8 cellular contexts compared by ENCODE assay signal in genomic region chr6:33761922-33762629, GRCh38. TPM values are rescaled to one million over a fixed set of nuclear protein-coding genes. Genes with fewer than 3 reads are reported as not detected.
DNase-seq lines count a peak whose midpoint lies in the region; ATAC-seq, FAIRE-seq and TF ChIP-seq lines count a peak whose summit lies in the region.

No MANE protein-coding gene starts in this region.

- H3K27ac ChIP-seq in foreskin keratinocyte: no peak overlapping the region
- H3K27ac ChIP-seq in pancreas: no peak overlapping the region

- FAIRE-seq in GM12891 (lab: Jason Lieb, UNC): peak; percentile 52
- FAIRE-seq in pancreas (lab: Jason Lieb, UNC): no peak

- intact Hi-C loops in pancreas (cut with DNase I): loop anchor here in 1 of 3 donors (5.0 to 10.0 kb wide), 2 partner anchors 50 to 177 kb away; partner anchors contain the start of genes BAK1 and UQCC2

- H3K27me3 ChIP-seq in foreskin keratinocyte (no peaks in the 10 kb centered on the region), pancreas (no peaks in the 10 kb centered on the region)

- ATAC-seq in foreskin keratinocyte: peak; percentile 27
- peak; percentile 88 to 98 (median 93) for ATAC-seq in pancreas
- ATAC-seq in GM18867 (IDR thresholded peaks at IDR 0.05; ENCODE audit: unreplicated experiment): no peak

- 37 to 40% methylated on average over 7 of the region's 7 CpGs for WGBS in pancreas, 2 donors

- no peaks in the 10 kb centered on the region for H3K4me1 ChIP-seq in foreskin keratinocyte
- no peaks in the 10 kb centered on the region for H3K4me1 ChIP-seq in pancreas

- H3K36me3 ChIP-seq in pancreas: no peaks in the 10 kb centered on the region

- no peak overlapping the region for H3K4me3 ChIP-seq in pancreas

- no peaks in the 10 kb centered on the region for H3K9me3 ChIP-seq in pancreas

- TF ChIP-seq CTCF in foreskin keratinocyte (conservative IDR thresholded peaks at IDR 0.05): peak; percentile 77
- peak; percentile 9 to 64 (median 56) for TF ChIP-seq CTCF in pancreas (IDR thresholded peaks at IDR 0.05)

- no peak for TF ChIP-seq POLR2A in GM12891 (IDR thresholded peaks at IDR 0.05; ENCODE audit: low read depth, low read length)

- DNase-seq in AG08395 (ENCODE audit: low spot score) (peak; percentile 70), GM12891 (ENCODE audit: insufficient read length, low spot score) (peak; percentile 50), NCI-H748 (lab: John Stamatoyannopoulos, UW; ENCODE audit: unreplicated experiment) (peak; percentile 52), foreskin keratinocyte (peak in 1 of 2 donors; percentile 28), pancreas (peak; percentile 67 to 89 (median 82))
- DNase-seq in activated CD8-positive, alpha-beta memory T cell treated with anti-CD3 and anti-CD28 coated beads, Interleukin-2, amount 50 U/mL, for 48 hours: peak; percentile 64
- DNase-seq in effector CD4-positive, alpha-beta T cell: no peak

TF ChIP-seq in GM12891, 5 proteins besides CTCF, POLR2A, EP300 and RAD21:
- no peak for TF ChIP-seq PAX5 (IDR thresholded peaks at IDR 0.05; ENCODE audit: insufficient read depth, low read length, severe bottlenecking)
- no peak for TF ChIP-seq SPI1 (IDR thresholded peaks at IDR 0.05; ENCODE audit: low read depth, low read length)
- TF ChIP-seq TAF1 (IDR thresholded peaks at IDR 0.05; ENCODE audit: low read depth, low read length): no peak
- TF ChIP-seq POU2F2 (IDR thresholded peaks at IDR 0.05; ENCODE audit: low read depth, low read length): no peak
- TF ChIP-seq POLR2AphosphoS5 (IDR thresholded peaks at IDR 0.05; ENCODE audit: low read depth, low read length): no peak

RNA-seq across cellular contexts. Expression of gene IP6K3, which starts 15.4 kb away (rescaled TPM):
- not detected for polyA plus RNA-seq in GM12891 (2012; ENCODE audit: low read depth, missing spikeins)
- total RNA-seq in foreskin keratinocyte (not detected in 2 replicates), pancreas (under 1 TPM; 0.12 to 0.69 (median 0.38) TPM)
- polyA plus RNA-seq in foreskin keratinocyte (not detected in 2 replicates), pancreas (under 1 TPM; 0.19 to 0.49 TPM)

RNA-seq across cellular contexts. Expression of gene LEMD2, which starts 26.9 kb away (rescaled TPM):
- 20.9 TPM for polyA plus RNA-seq in GM12891 (2012; ENCODE audit: low read depth, missing spikeins)
- 54.2 and 56.5 TPM in 2 replicates for total RNA-seq in foreskin keratinocyte
- polyA plus RNA-seq in foreskin keratinocyte: 51.7 and 53.6 TPM in 2 replicates
- 10 to 100 TPM; 23.4 to 34.5 (median 27.8) TPM for total RNA-seq in pancreas
- 10 to 100 TPM; 46.0 to 59.4 TPM for polyA plus RNA-seq in pancreas

RNA-seq across cellular contexts. Expression of gene MLN, which starts 41.7 kb away (rescaled TPM):
- not detected for polyA plus RNA-seq in GM12891 (2012; ENCODE audit: low read depth, missing spikeins)
- total RNA-seq in foreskin keratinocyte (not detected in 2 replicates), pancreas (not detected)
- polyA plus RNA-seq in foreskin keratinocyte (not detected in 2 replicates), pancreas (not detected)

RNA-seq across cellular contexts. Expression of gene UQCC2, which starts 50.6 kb away (rescaled TPM):
- polyA plus RNA-seq in GM12891 (2012; ENCODE audit: low read depth, missing spikeins): 100 TPM
- total RNA-seq in foreskin keratinocyte (137 and 154 TPM in 2 replicates), pancreas (10 to 100 TPM; 13.9 to 32.1 (median 23.3) TPM)
- polyA plus RNA-seq in foreskin keratinocyte (226 and 259 TPM in 2 replicates), pancreas (10 to 100 TPM; 40.2 to 58.9 TPM)
